Comparison of ENCODE assay signal across 1 cellular context in genomic region chr17:42680331-42680808, GRCh38.
TF ChIP-seq lines count a peak whose summit lies in the region.

No MANE protein-coding gene starts in this region.

TF ChIP-seq in IMR-90, 13 proteins besides CTCF, POLR2A, EP300 and RAD21:
- TF ChIP-seq ELK1 (IDR thresholded peaks at IDR 0.05; ENCODE audit: borderline replicate concordance, low read depth, low read length) (no peak), CEBPB (IDR thresholded peaks at IDR 0.05; ENCODE audit: low read depth, low read length) (no peak), BHLHE40 (IDR thresholded peaks at IDR 0.05; ENCODE audit: low read depth, low read length) (no peak), NFE2L2 (IDR thresholded peaks at IDR 0.05; ENCODE audit: low read depth, low read length) (no peak), RFX5 (IDR thresholded peaks at IDR 0.05; ENCODE audit: low read depth, low read length) (no peak), MAFK (IDR thresholded peaks at IDR 0.05; ENCODE audit: low read depth, low read length) (no peak), MXI1 (IDR thresholded peaks at IDR 0.05; ENCODE audit: borderline replicate concordance, low read depth, low read length) (no peak), SMC3 (IDR thresholded peaks at IDR 0.05; ENCODE audit: low read depth, low read length) (no peak), USF2 (IDR thresholded peaks at IDR 0.05; ENCODE audit: low read depth, low read length) (no peak), RCOR1 (IDR thresholded peaks at IDR 0.05; ENCODE audit: insufficient replicate concordance, low read length) (no peak), CHD1 (IDR thresholded peaks at IDR 0.05; ENCODE audit: low read depth, low read length) (no peak), MAZ (IDR thresholded peaks at IDR 0.05; ENCODE audit: borderline replicate concordance, low read depth, low read length) (no peak), FOS (IDR thresholded peaks at IDR 0.05; ENCODE audit: low read depth, low read length) (no peak)
